8 cellular contexts compared by ENCODE assay signal in the genomic region with DNA sequence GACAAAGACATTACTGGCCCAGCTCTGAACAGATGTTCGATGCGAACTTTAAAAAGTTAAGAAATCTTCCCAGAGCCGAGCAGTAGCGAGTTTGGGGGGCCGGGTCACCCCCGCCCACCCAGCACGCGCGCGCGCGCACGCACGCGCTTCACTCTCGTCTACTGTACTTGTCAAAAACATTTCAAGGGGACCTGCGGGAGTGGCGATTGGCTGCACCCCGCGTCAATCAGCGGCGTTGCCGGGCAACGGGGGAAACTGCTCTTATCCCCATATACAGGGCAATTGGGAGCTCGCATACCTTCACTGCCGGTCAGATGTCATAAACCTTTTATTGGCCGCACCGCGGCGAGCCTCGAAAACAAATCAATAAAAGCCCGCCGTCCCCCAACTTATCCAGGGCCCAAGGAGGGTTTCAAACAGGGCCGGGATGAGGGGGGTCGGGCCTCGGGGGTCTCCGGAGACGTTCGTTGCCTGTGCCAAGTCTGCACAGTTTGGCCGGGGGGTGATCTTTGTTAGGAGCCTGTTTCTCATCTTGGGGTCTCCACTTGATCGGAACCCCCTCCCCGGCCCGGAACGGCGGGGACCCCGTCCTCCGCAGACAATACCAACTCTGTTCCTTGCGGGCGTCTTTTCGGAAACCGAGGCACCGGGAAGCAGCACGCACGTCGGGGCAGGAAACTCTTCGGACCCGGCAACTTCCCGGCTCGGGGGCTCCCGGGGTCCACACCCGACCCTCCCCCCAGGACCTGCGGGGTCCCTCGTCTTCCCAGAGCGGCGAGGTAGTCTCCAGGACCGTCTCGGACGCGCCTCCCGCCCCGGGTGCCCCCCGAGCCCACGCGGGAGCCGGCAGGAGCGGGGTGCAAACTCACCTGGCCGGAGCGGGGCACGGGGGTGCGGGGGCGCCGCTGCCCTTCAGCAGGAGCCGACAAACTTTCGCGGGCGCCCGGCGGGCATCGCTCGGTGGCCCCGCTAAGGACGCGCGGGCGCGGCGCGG. TPM values are rescaled to one million over a fixed set of nuclear protein-coding genes. Genes with fewer than 3 reads are reported as not detected.
A peak's percentile ranks its signal among the peaks of the same experiment; 100 is the strongest.
DNase-seq lines count a peak whose midpoint lies in the region; TF ChIP-seq lines count a peak whose summit lies in the region.

No MANE protein-coding gene starts in this region.

- peaks cover 22% of the 10 kb centered on the region for H3K36me3 Mint-ChIP-seq in nephron progenitor cell (ENCODE audit: low read depth)
- H3K36me3 Mint-ChIP-seq in stimulated activated naive CD8-positive, alpha-beta T cell treated with anti-CD3 and anti-CD28 coated beads, Interleukin-15, Interleukin-2, amounts not matched to agents 100 ng/mL and 50 ng/mL, for 24 hours (ENCODE audit: low read depth): peaks cover 41% of the 10 kb centered on the region

- H3K4me1 Mint-ChIP-seq in nephron progenitor cell: peaks cover 33% of the 10 kb centered on the region
- H3K4me1 Mint-ChIP-seq in stimulated activated naive CD8-positive, alpha-beta T cell treated with anti-CD3 and anti-CD28 coated beads, Interleukin-15, Interleukin-2, amounts not matched to agents 100 ng/mL and 50 ng/mL, for 24 hours (ENCODE audit: low read depth): peaks cover 62% of the 10 kb centered on the region

- TF ChIP-seq POLR2A in Raji (IDR thresholded peaks at IDR 0.05; ENCODE audit: insufficient read depth, low read depth, low read length): peak; percentile 46; the same call in 1 of the 2 replicates

- DNase-seq in Daoy (ENCODE audit: low read depth) (peak; percentile 98), H4 (ENCODE audit: low spot score) (peak; percentile 92), LNCaP clone FGC (ENCODE audit: low read depth) (peak; percentile 99), activated gamma-delta T cell (lab: John Stamatoyannopoulos, UW) (peak; percentile 99), fibroblast of villous mesenchyme (ENCODE audit: low read depth) (peak; percentile 99), nephron progenitor cell (peak; percentile 100)

- H3K4me3 Mint-ChIP-seq in nephron progenitor cell: peak overlapping the region; percentile 95
- peak overlapping the region; percentile 92 for H3K4me3 Mint-ChIP-seq in stimulated activated naive CD8-positive, alpha-beta T cell treated with anti-CD3 and anti-CD28 coated beads, Interleukin-15, Interleukin-2, amounts not matched to agents 100 ng/mL and 50 ng/mL, for 24 hours

- no peak for TF ChIP-seq CTCF in LNCaP clone FGC (IDR thresholded peaks at IDR 0.05; ENCODE audit: control insufficient read depth, extremely low read depth, insufficient read depth)
- TF ChIP-seq CTCF in fibroblast of villous mesenchyme (IDR thresholded peaks at IDR 0.05; ENCODE audit: insufficient read depth, low read depth, low read length): no peak
- TF ChIP-seq CTCF in nephron progenitor cell (IDR thresholded peaks at IDR 0.05): no peak

- H3K27ac Mint-ChIP-seq in nephron progenitor cell: peak overlapping the region; percentile 32
- H3K27ac Mint-ChIP-seq in stimulated activated naive CD8-positive, alpha-beta T cell treated with anti-CD3 and anti-CD28 coated beads, Interleukin-15, Interleukin-2, amounts not matched to agents 100 ng/mL and 50 ng/mL, for 24 hours: peak overlapping the region; percentile 91

- peaks cover 15% of the 10 kb centered on the region for H3K9me3 Mint-ChIP-seq in nephron progenitor cell
- no peaks in the 10 kb centered on the region for H3K9me3 Mint-ChIP-seq in stimulated activated naive CD8-positive, alpha-beta T cell treated with anti-CD3 and anti-CD28 coated beads, Interleukin-15, Interleukin-2, amounts not matched to agents 100 ng/mL and 50 ng/mL, for 24 hours

- H3K4me3 ChIP-seq in LNCaP clone FGC (ENCODE audit: low read depth, low read length) (peak overlapping the region; percentile 74), fibroblast of villous mesenchyme (ENCODE audit: low read depth, low read length) (peak overlapping the region; percentile 90)

- peaks cover 13% of the 10 kb centered on the region for H3K27me3 Mint-ChIP-seq in nephron progenitor cell (ENCODE audit: low read depth, poor library complexity)
- no peaks in the 10 kb centered on the region for H3K27me3 Mint-ChIP-seq in stimulated activated naive CD8-positive, alpha-beta T cell treated with anti-CD3 and anti-CD28 coated beads, Interleukin-15, Interleukin-2, amounts not matched to agents 100 ng/mL and 50 ng/mL, for 24 hours

RNA-seq across cellular contexts. Expression of gene FOXN3, which starts 0.7 kb away (rescaled TPM):
- total RNA-seq in Daoy (2014; rRNA removed; shearing (Covaris generic)): 17.7 and 34.4 TPM in 2 replicates
- 5.2 and 12.2 TPM in 2 replicates for total RNA-seq in H4 (2014; rRNA removed; shearing (Covaris generic))
- 33.2 and 58.6 TPM in 2 replicates for total RNA-seq in fibroblast of villous mesenchyme

Comparison
In these comparisons a context has a peak if more than half of its experiments do, and no peak if none do; other contexts are left out.
1. Peak in every context shown above with its lines: DNase-seq and H3K4me3 ChIP-seq.